ENCODE assay signal across 8 cellular contexts in genomic region chr16:66515543-66516171, GRCh38. TPM values are rescaled to one million over a fixed set of nuclear protein-coding genes. Genes with fewer than 3 reads are reported as not detected.
A peak's percentile ranks its signal among the peaks of the same experiment; 100 is the strongest.
DNase-seq lines count a peak whose midpoint lies in the region; TF ChIP-seq lines count a peak whose summit lies in the region.

No MANE protein-coding gene starts in this region.

- H3K36me3 ChIP-seq in adipocyte (ENCODE audit: control insufficient read depth, insufficient read depth, low read length, severe bottlenecking) (peaks cover 11% of the 10 kb centered on the region), thymus (ENCODE audit: control insufficient read depth, insufficient read depth) (no peaks in the 10 kb centered on the region)

- 97% methylated on average over 9 of the region's 9 CpGs for WGBS in thymus

- peak; percentile 97 for TF ChIP-seq EP300 in Ishikawa (IDR thresholded peaks at IDR 0.05; ENCODE audit: borderline replicate concordance)

- H3K9ac ChIP-seq in adipocyte (ENCODE audit: low read length) = peak overlapping the region; percentile 76

- H3K27me3 ChIP-seq in adipocyte (replicated peaks; ENCODE audit: control insufficient read depth, insufficient read depth, low read length) (no peaks in the 10 kb centered on the region), thymus (ENCODE audit: control insufficient read depth, insufficient read depth) (no peaks in the 10 kb centered on the region)

- H3K4me3 ChIP-seq in adipocyte (ENCODE audit: low read length) (no peak overlapping the region), thymus (ENCODE audit: low read length) (no peak overlapping the region)

- no peaks in the 10 kb centered on the region for H3K9me3 ChIP-seq in adipocyte (ENCODE audit: control insufficient read depth, low read length)
- no peaks in the 10 kb centered on the region for H3K9me3 ChIP-seq in thymus (ENCODE audit: control insufficient read depth)

- DNase-seq in CD1c-positive myeloid dendritic cell (ENCODE audit: extremely low spot score) (peak; percentile 47), adipocyte (ENCODE audit: low read depth) (peak; percentile 40), kidney glomerular epithelial cell (lab: John Stamatoyannopoulos, UW) (peak; percentile 84), COR-L47 (lab: John Stamatoyannopoulos, UW) (no peak), superior temporal gyrus (ENCODE audit: extremely low spot score) (no peak)
- no peak for DNase-seq in activated CD8-positive, alpha-beta memory T cell treated with anti-CD3 and anti-CD28 coated beads for 24 hours

- peak; percentile 81 for TF ChIP-seq RAD21 in Ishikawa (IDR thresholded peaks at IDR 0.05; ENCODE audit: low read depth)

- peaks cover 53% of the 10 kb centered on the region for H3K4me1 ChIP-seq in adipocyte (ENCODE audit: control insufficient read depth, insufficient read depth, low read length)
- peaks cover 27% of the 10 kb centered on the region for H3K4me1 ChIP-seq in thymus (ENCODE audit: control insufficient read depth, insufficient read depth, low read length)

- H3K27ac ChIP-seq in thymus (ENCODE audit: low read depth) = peak overlapping the region; percentile 78

TF ChIP-seq in Ishikawa, 13 proteins besides CTCF, POLR2A, EP300 and RAD21:
- TF ChIP-seq CREB1 (IDR thresholded peaks at IDR 0.05; ENCODE audit: low read depth) = no peak
- no peak for TF ChIP-seq EGR1 (IDR thresholded peaks at IDR 0.05)
- peak; percentile 98 for TF ChIP-seq TEAD4 (IDR thresholded peaks at IDR 0.05)
- TF ChIP-seq, protein P1, sequence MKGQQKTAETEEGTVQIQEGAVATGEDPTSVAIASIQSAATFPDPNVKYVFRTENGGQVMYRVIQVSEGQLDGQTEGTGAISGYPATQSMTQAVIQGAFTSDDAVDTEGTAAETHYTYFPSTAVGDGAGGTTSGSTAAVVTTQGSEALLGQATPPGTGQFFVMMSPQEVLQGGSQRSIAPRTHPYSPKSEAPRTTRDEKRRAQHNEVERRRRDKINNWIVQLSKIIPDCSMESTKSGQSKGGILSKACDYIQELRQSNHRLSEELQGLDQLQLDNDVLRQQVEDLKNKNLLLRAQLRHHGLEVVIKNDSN (IDR thresholded peaks at IDR 0.05) = peak; percentile 24; the same call in 1 of the 2 replicates
- peak; percentile 31; the same call in 1 of the 2 replicates for TF ChIP-seq CEBPB (IDR thresholded peaks at IDR 0.05)
- no peak for TF ChIP-seq TAF1 (IDR thresholded peaks at IDR 0.05; ENCODE audit: low read depth)
- TF ChIP-seq YY1 (IDR thresholded peaks at IDR 0.05; ENCODE audit: low read depth) = peak; percentile 64; the same call in 1 of the 2 replicates
- TF ChIP-seq ZBTB7A (IDR thresholded peaks at IDR 0.05; ENCODE audit: low read depth) = 0 out of 2 replicates have a peak, but pooled peaks have one; percentile 39
- TF ChIP-seq TCF12 (IDR thresholded peaks at IDR 0.05; ENCODE audit: low read depth) = peak; percentile 96
- TF ChIP-seq, protein P2, sequence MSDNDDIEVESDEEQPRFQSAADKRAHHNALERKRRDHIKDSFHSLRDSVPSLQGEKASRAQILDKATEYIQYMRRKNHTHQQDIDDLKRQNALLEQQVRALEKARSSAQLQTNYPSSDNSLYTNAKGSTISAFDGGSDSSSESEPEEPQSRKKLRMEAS (IDR thresholded peaks at IDR 0.05) = peak; percentile 90
- TF ChIP-seq NFIC (IDR thresholded peaks at IDR 0.05) = peak; percentile 99
- TF ChIP-seq REST (IDR thresholded peaks at IDR 0.05; ENCODE audit: low read depth) = no peak
- peak; percentile 80; the same call in 1 of the 2 replicates for TF ChIP-seq FOXM1 (IDR thresholded peaks at IDR 0.05; ENCODE audit: borderline replicate concordance, low read depth)

RNA-seq across cellular contexts. Expression of gene TK2, which starts 34.3 kb away (rescaled TPM):
- 15.9 TPM for polyA plus RNA-seq in thymus

RNA-seq across cellular contexts. Expression of gene CKLF, which starts 36.7 kb away (rescaled TPM):
- polyA plus RNA-seq in thymus = 53.8 TPM

RNA-seq across cellular contexts. Expression of gene CMTM1, which starts 50.6 kb away (rescaled TPM):
- polyA plus RNA-seq in thymus = 0.64 TPM

Comparison
In these comparisons a context has a peak if more than half of its experiments do, and no peak if none do; other contexts are left out.
1. DNase-seq: peak in CD1c-positive myeloid dendritic cell (single experiment), adipocyte (single experiment) and kidney glomerular epithelial cell (single experiment); none in activated CD8-positive, alpha-beta memory T cell treated with anti-CD3 and anti-CD28 coated beads for 24 hours (single experiment), COR-L47 (single experiment) and superior temporal gyrus (single experiment).